9 cellular contexts compared by ENCODE assay signal in the genomic region with DNA sequence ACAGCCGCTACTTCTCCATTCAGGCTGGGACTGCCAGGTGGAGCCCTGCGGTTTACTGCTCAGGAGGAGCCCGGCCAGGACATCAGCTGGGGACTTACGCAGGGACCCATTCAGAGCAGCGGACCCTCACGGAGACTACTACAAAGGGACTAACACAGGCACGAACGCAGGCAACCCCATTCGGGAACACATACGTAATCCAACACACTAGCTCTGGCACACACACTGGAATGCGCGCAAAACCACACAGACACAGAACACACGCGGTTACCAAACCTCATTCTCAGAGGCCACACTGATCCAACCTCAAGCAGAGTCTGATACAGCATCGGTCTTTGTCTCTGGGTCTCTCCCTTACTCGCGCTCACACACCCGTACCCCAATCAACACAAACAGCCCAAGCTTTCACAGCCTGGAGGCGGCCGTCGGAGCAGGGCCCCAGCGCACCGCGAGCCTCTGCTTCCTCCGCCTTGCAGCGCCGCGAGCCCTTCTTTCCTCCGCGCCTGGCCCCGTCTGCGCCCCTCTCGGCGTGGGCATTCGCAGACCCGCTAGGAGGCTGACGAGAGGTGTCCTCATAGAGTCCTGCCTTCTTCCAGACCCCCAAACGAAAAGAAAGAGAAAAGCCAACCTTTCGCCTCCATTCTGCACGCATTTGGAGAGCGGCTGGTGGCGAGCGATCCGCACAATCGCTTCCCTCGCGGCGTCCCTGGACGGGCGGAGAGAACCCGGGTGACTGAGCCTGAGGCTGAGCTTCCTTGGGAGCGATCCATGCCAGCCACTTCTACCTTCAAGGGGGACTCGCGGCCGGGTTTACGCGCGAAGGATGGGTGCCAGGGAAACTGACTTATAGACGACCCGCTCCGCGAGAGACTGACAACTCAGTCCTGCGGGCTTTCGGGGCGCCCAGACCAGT. TPM values are rescaled to one million over a fixed set of nuclear protein-coding genes. Genes with fewer than 3 reads are reported as not detected.
DNase-seq lines count a peak whose midpoint lies in the region; ATAC-seq and TF ChIP-seq lines count a peak whose summit lies in the region.
"Had no signal": no experiment of that assay in that cellular context is flagged by ENCODE, and none has a peak within 500 bp of the region (broad histone marks: within the 10 kb centered on the region; RNA-seq: fewer than 3 reads in every experiment).

No MANE protein-coding gene starts in this region.

- no peak overlapping the region for H4K5ac ChIP-seq in mesendoderm (ENCODE audit: low read length)

- TF ChIP-seq CTCF in HEK293 (tag by site-specific recombination; IDR thresholded peaks at IDR 0.05) = no peak

- POLR2A ChIA-PET in HEK293 (lab: Yijun Ruan, JAX) = no interaction called here

- H3K27me3 ChIP-seq in mesendoderm (ENCODE audit: insufficient read depth, low read length, poor library complexity) = peaks cover 76% of the 10 kb centered on the region

- no peak overlapping the region for H2BK15ac ChIP-seq in mesendoderm (replicated peaks; ENCODE audit: low read depth)

- 0 out of 2 replicates have a peak, but pooled peaks cover 3% of the 10 kb centered on the region for H3K4me1 ChIP-seq in HEK293 (ENCODE audit: control insufficient read depth, insufficient read depth, low read length)
- peaks cover 2% of the 10 kb centered on the region for H3K4me1 ChIP-seq in mesendoderm (ENCODE audit: control insufficient read depth, low read depth, low read length)

- no peak overlapping the region for H4K8ac ChIP-seq in mesendoderm (ENCODE audit: low read depth, low read length)

- ATAC-seq in HG03469 (IDR thresholded peaks at IDR 0.05; ENCODE audit: unreplicated experiment) (no peak), GM19397 (IDR thresholded peaks at IDR 0.05; ENCODE audit: unreplicated experiment) (no peak)
- ATAC-seq: GM12878 had no signal

- no peaks in the 10 kb centered on the region for H3K9me3 ChIP-seq in HEK293 (ENCODE audit: control insufficient read depth, insufficient read depth, low read depth, low read length)

- H3K9ac ChIP-seq in mesendoderm (ENCODE audit: low read length) = no peak overlapping the region

- H3K36me3 ChIP-seq in HEK293 (ENCODE audit: control insufficient read depth in 2 of 2, insufficient read depth in 1 of 2, low read length in 2 of 2) (no peaks in the 10 kb centered on the region), mesendoderm (ENCODE audit: control insufficient read depth, insufficient read depth, low read length) (no peaks in the 10 kb centered on the region)

- no CpG with 5 or more reads among the region's 65 CpGs for WGBS in mesendoderm (ENCODE audit: extremely low coverage, insufficient coverage, low lambda C conversion rate)

- H3K9me3 Mint-ChIP-seq in activated naive CD4-positive, alpha-beta T cell treated with anti-CD3 and anti-CD28 coated beads, Interleukin-2, amount 50 U/mL, for 24 hours = no peaks in the 10 kb centered on the region

- DNase-seq in EL (peak; percentile 25), mesendoderm (peak; percentile 33), GOT3 (lab: John Stamatoyannopoulos, UW) (no peak), amygdala (lab: John Stamatoyannopoulos, UW) (no peak)

- CTCF ChIA-PET in HEK293 (lab: Yijun Ruan, JAX) = interaction anchor here (0.7 to 1.4 kb wide), 3 partner anchors 20 to 75 kb away, joined by 3 to 4 read pairs (median 3); no protein-coding TSS in a partner anchor

- no peaks in the 10 kb centered on the region for H3K79me1 ChIP-seq in mesendoderm (ENCODE audit: low read length)

- no peak overlapping the region for H3K18ac ChIP-seq in mesendoderm (ENCODE audit: low read length)

- H3K36me3 Mint-ChIP-seq in activated naive CD4-positive, alpha-beta T cell treated with anti-CD3 and anti-CD28 coated beads, Interleukin-2, amount 50 U/mL, for 24 hours = no peaks in the 10 kb centered on the region

- H2BK5ac ChIP-seq in mesendoderm (ENCODE audit: low read length) = no peak overlapping the region

- no peak overlapping the region for H2BK120ac ChIP-seq in mesendoderm (ENCODE audit: low read depth, low read length)

- H3K56ac ChIP-seq in mesendoderm (ENCODE audit: low read length) = no peak overlapping the region

- peaks cover 46% of the 10 kb centered on the region for H3K4me1 Mint-ChIP-seq in activated naive CD4-positive, alpha-beta T cell treated with anti-CD3 and anti-CD28 coated beads, Interleukin-2, amount 50 U/mL, for 24 hours

- no peak overlapping the region for H3K4ac ChIP-seq in mesendoderm (ENCODE audit: low read depth, low read length)

- H3K4me3 Mint-ChIP-seq in activated naive CD4-positive, alpha-beta T cell treated with anti-CD3 and anti-CD28 coated beads, Interleukin-2, amount 50 U/mL, for 24 hours = peak overlapping the region; percentile 40

- H2AK5ac ChIP-seq in mesendoderm (ENCODE audit: low read length) = no peak overlapping the region

- H3K27ac Mint-ChIP-seq in activated naive CD4-positive, alpha-beta T cell treated with anti-CD3 and anti-CD28 coated beads, Interleukin-2, amount 50 U/mL, for 24 hours = no peak overlapping the region

- H3K27me3 Mint-ChIP-seq in activated naive CD4-positive, alpha-beta T cell treated with anti-CD3 and anti-CD28 coated beads, Interleukin-2, amount 50 U/mL, for 24 hours = peaks cover 69% of the 10 kb centered on the region

- no peaks in the 10 kb centered on the region for H3K79me2 ChIP-seq in mesendoderm (ENCODE audit: control insufficient read depth, insufficient read depth, low read length)

- no peak overlapping the region for H3K27ac ChIP-seq in HEK293 (ENCODE audit: extremely low read depth, low read depth, low read length)
- no peak overlapping the region for H3K27ac ChIP-seq in mesendoderm (ENCODE audit: low read depth, low read length)

- H3K23ac ChIP-seq in mesendoderm (ENCODE audit: low read length) = no peak overlapping the region

- peak overlapping the region; percentile 18 for H3K4me2 ChIP-seq in mesendoderm (ENCODE audit: low read length)

- H3K4me3 ChIP-seq in HEK293 (ENCODE audit: low read depth, low read length) (no peak overlapping the region), mesendoderm (ENCODE audit: low read length) (no peak overlapping the region)

TF ChIP-seq in HEK293, 187 proteins besides CTCF, POLR2A, EP300 and RAD21 (continues in another document):
- TF ChIP-seq, protein P1, sequence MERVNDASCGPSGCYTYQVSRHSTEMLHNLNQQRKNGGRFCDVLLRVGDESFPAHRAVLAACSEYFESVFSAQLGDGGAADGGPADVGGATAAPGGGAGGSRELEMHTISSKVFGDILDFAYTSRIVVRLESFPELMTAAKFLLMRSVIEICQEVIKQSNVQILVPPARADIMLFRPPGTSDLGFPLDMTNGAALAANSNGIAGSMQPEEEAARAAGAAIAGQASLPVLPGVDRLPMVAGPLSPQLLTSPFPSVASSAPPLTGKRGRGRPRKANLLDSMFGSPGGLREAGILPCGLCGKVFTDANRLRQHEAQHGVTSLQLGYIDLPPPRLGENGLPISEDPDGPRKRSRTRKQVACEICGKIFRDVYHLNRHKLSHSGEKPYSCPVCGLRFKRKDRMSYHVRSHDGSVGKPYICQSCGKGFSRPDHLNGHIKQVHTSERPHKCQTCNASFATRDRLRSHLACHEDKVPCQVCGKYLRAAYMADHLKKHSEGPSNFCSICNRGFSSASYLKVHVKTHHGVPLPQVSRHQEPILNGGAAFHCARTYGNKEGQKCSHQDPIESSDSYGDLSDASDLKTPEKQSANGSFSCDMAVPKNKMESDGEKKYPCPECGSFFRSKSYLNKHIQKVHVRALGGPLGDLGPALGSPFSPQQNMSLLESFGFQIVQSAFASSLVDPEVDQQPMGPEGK (tag by site-specific recombination; IDR thresholded peaks at IDR 0.05) = no peak
- no peak for TF ChIP-seq ZNF133 (tag by site-specific recombination; IDR thresholded peaks at IDR 0.05)
- no peak for TF ChIP-seq ZNF2 (tag by site-specific recombination; IDR thresholded peaks at IDR 0.05)
- TF ChIP-seq ZNF248 (tag by site-specific recombination; IDR thresholded peaks at IDR 0.05) = no peak
- no peak for TF ChIP-seq ZNF521 (tag by site-specific recombination; IDR thresholded peaks at IDR 0.05)
- no peak for TF ChIP-seq KLF8 (tag by site-specific recombination; IDR thresholded peaks at IDR 0.05)
- TF ChIP-seq ZNF843 (tag by site-specific recombination; IDR thresholded peaks at IDR 0.05) = no peak
- TF ChIP-seq, protein P2, sequence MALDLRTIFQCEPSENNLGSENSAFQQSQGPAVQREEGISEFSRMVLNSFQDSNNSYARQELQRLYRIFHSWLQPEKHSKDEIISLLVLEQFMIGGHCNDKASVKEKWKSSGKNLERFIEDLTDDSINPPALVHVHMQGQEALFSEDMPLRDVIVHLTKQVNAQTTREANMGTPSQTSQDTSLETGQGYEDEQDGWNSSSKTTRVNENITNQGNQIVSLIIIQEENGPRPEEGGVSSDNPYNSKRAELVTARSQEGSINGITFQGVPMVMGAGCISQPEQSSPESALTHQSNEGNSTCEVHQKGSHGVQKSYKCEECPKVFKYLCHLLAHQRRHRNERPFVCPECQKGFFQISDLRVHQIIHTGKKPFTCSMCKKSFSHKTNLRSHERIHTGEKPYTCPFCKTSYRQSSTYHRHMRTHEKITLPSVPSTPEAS (tag by site-specific recombination; IDR thresholded peaks at IDR 0.05) = peak; percentile 61
- TF ChIP-seq ZNF394 (tag by site-specific recombination; IDR thresholded peaks at IDR 0.05; ENCODE audit: borderline replicate concordance) = no peak
- no peak for TF ChIP-seq ZNF211 (tag by site-specific recombination; IDR thresholded peaks at IDR 0.05; ENCODE audit: low read depth)
- TF ChIP-seq ZNF629 (tag by site-specific recombination; IDR thresholded peaks at IDR 0.05) = no peak
- no peak for TF ChIP-seq ZNF830 (tag by site-specific recombination; IDR thresholded peaks at IDR 0.05; ENCODE audit: low read depth)
- no peak for TF ChIP-seq ZNF138 (tag by site-specific recombination; IDR thresholded peaks at IDR 0.05; ENCODE audit: borderline replicate concordance)
- no peak for TF ChIP-seq ZNF292 (tag by site-specific recombination; IDR thresholded peaks at IDR 0.05; ENCODE audit: borderline replicate concordance, low read depth)
- TF ChIP-seq ZNF146 (tag by site-specific recombination; IDR thresholded peaks at IDR 0.05) = no peak
- TF ChIP-seq TCF7L2 (IDR thresholded peaks at IDR 0.05; ENCODE audit: borderline replicate concordance, low read depth, low read length) = no peak
- no peak for TF ChIP-seq ZNF132 (tag by site-specific recombination; IDR thresholded peaks at IDR 0.05; ENCODE audit: borderline replicate concordance)
- no peak for TF ChIP-seq ZNF266 (tag by site-specific recombination; IDR thresholded peaks at IDR 0.05; ENCODE audit: low read depth)
- TF ChIP-seq ZNF184 (tag by site-specific recombination; IDR thresholded peaks at IDR 0.05) = no peak
- no peak for TF ChIP-seq ZNF114 (tag by site-specific recombination; IDR thresholded peaks at IDR 0.05)
- peak; percentile 67 for TF ChIP-seq ZBTB17 (tag by site-specific recombination; IDR thresholded peaks at IDR 0.05)
- no peak for TF ChIP-seq ZNF169 (tag by site-specific recombination; IDR thresholded peaks at IDR 0.05)
- TF ChIP-seq ZNF555 (tag by site-specific recombination; conservative IDR thresholded peaks at IDR 0.05) = no peak

RNA-seq across cellular contexts. Expression of a gene that starts 1.0 kb away (rescaled TPM):
- 0.10 TPM for polyA plus RNA-seq in mesendoderm (2013, experiment 1 of 2)
- polyA plus RNA-seq in mesendoderm (2013, experiment 2 of 2) = 0.11 TPM
- polyA plus RNA-seq: GM12878 had no signal

RNA-seq across cellular contexts. Expression of a gene that starts 24.9 kb away (rescaled TPM):
- 11.4 TPM for polyA plus RNA-seq in mesendoderm (2013, experiment 1 of 2)
- polyA plus RNA-seq in mesendoderm (2013, experiment 2 of 2) = 10.7 TPM

Comparison
In these comparisons a context has a peak if more than half of its experiments do, and no peak if none do; other contexts are left out.
1. DNase-seq: peak in EL (single experiment) and mesendoderm (single experiment); none in GOT3 (single experiment) and amygdala (0 of 56).